ENCODE assay signal across 9 cellular contexts in the genomic region with DNA sequence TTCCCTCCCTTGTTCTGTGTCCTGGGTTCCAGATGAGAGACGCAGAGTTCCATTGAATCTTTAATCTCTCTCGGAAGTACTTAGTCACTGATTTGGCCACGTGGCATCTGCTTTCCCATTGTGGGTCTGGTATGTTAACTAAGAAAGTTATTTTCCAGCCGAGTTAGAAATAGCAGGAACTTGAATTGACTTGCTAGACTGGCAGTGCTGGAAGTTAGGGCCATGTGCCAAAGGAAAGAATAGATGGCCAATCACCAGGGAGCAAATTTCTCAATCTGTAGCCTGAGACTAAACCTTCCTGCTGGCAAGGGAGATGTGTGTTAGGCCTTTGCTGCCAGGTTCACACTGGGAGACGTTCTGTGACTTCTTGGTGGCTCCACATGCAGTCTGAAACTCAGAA. TPM values are rescaled to one million over a fixed set of nuclear protein-coding genes. Genes with fewer than 3 reads are reported as not detected.
DNase-seq lines count a peak whose midpoint lies in the region; ATAC-seq and TF ChIP-seq lines count a peak whose summit lies in the region.
"Had no signal": no experiment of that assay in that cellular context is flagged by ENCODE, and none has a peak within 500 bp of the region (broad histone marks: within the 10 kb centered on the region; RNA-seq: fewer than 3 reads in every experiment).

No MANE protein-coding gene starts in this region.

- no peak overlapping the region for H3K4me3 Mint-ChIP-seq in naive thymus-derived CD8-positive, alpha-beta T cell
- H3K4me3 Mint-ChIP-seq: effector memory CD8-positive, alpha-beta T cell had no signal

- peak overlapping the region; percentile 97 for H3K27ac ChIP-seq in VCaP
- H3K27ac ChIP-seq in esophagus squamous epithelium, result peak overlapping the region; percentile 85 to 91 (median 88)
- no peak overlapping the region for H3K27ac ChIP-seq in mesenchymal stem cell (ENCODE audit: low read length, poor library complexity, severe bottlenecking)

- H3K23ac ChIP-seq in mesenchymal stem cell (ENCODE audit: low read length in 2 of 2), result no peak overlapping the region

- H3K4me1 Mint-ChIP-seq in naive thymus-derived CD8-positive, alpha-beta T cell, result peaks cover 0 to 5% (median 0%) of the 10 kb centered on the region in 4 donors

- H3K36me3 ChIP-seq in esophagus squamous epithelium, result peaks cover 0 to 56% (median 0%) of the 10 kb centered on the region in 3 donors
- peaks cover 18 to 19% of the 10 kb centered on the region in 2 experiments for H3K36me3 ChIP-seq in mesenchymal stem cell (ENCODE audit: control insufficient read depth in 1 of 2, insufficient read depth in 2 of 2, low read depth in 1 of 2, low read length in 2 of 2)

- H3K27ac Mint-ChIP-seq in naive thymus-derived CD8-positive, alpha-beta T cell, result no peak overlapping the region
- H3K27ac Mint-ChIP-seq: effector memory CD8-positive, alpha-beta T cell had no signal

- intact Hi-C loops in esophagus squamous epithelium (cut with DNase I), result no loop called here

- no peak overlapping the region for H3K14ac ChIP-seq in mesenchymal stem cell (ENCODE audit: low read length in 2 of 2)

- H3K36me3 Mint-ChIP-seq in naive thymus-derived CD8-positive, alpha-beta T cell, result peaks cover 13 to 70% (median 27%) of the 10 kb centered on the region in 3 donors

- H4K8ac ChIP-seq in mesenchymal stem cell (ENCODE audit: low read length), result no peak overlapping the region

- no peak overlapping the region for H2BK15ac ChIP-seq in mesenchymal stem cell (ENCODE audit: low read depth, poor library complexity, severe bottlenecking)

- H3K9ac ChIP-seq in mesenchymal stem cell (ENCODE audit: low read length), result peak overlapping the region; percentile 20

- no peaks in the 10 kb centered on the region for H3K9me3 ChIP-seq in esophagus squamous epithelium
- H3K9me3 ChIP-seq in mesenchymal stem cell (ENCODE audit: control insufficient read depth, low read length), result no peaks in the 10 kb centered on the region

- H3K27me3 ChIP-seq in esophagus squamous epithelium, result no peaks in the 10 kb centered on the region
- H3K27me3 ChIP-seq in mesenchymal stem cell (ENCODE audit: control insufficient read depth in 1 of 2, insufficient read depth in 1 of 2, low read length in 2 of 2), result no peaks in the 10 kb centered on the region

- no peak for TF ChIP-seq POLR2A in esophagus squamous epithelium (IDR thresholded peaks at IDR 0.05)

- H3K27me3 Mint-ChIP-seq in naive thymus-derived CD8-positive, alpha-beta T cell, result no peaks in the 10 kb centered on the region
- H3K27me3 Mint-ChIP-seq: effector memory CD8-positive, alpha-beta T cell had no signal

- DNase-seq in esophagus squamous epithelium (lab: John Stamatoyannopoulos, UW) (no peak), mesenchymal stem cell (no peak), ureter (ENCODE audit: low spot score) (peak; percentile 87), DMS53 treated with DMSO at 0.1 percent for 48 hours (lab: John Stamatoyannopoulos, UW; ENCODE audit: unreplicated experiment) (no peak)
- DNase-seq in naive thymus-derived CD8-positive, alpha-beta T cell, result no peak
- DNase-seq: effector memory CD8-positive, alpha-beta T cell; stimulated activated CD8-positive, alpha-beta memory T cell treated with anti-CD3 and anti-CD28 coated beads, Interleukin-4, amount 100 ng/mL, for 48 hours had no signal

- WGBS in esophagus squamous epithelium, 2 donors, result 27 to 34% methylated on average over 5 of the region's 5 CpGs
- WGBS in mesenchymal stem cell, result 93% methylated on average over 5 of the region's 5 CpGs

- no peak for ATAC-seq in HG03342 (IDR thresholded peaks at IDR 0.05; ENCODE audit: unreplicated experiment)
- ATAC-seq in naive thymus-derived CD8-positive, alpha-beta T cell, result no peak
- ATAC-seq: effector memory CD8-positive, alpha-beta T cell had no signal

- H3K4me2 ChIP-seq in mesenchymal stem cell (ENCODE audit: low read length, poor library complexity, severe bottlenecking), result no peak overlapping the region

- H2BK12ac ChIP-seq in mesenchymal stem cell (ENCODE audit: low read length in 2 of 2), result no peak overlapping the region

- no peak overlapping the region for H2BK5ac ChIP-seq in mesenchymal stem cell (ENCODE audit: low read depth, low read length, poor library complexity, severe bottlenecking)

- no peak overlapping the region for H2AFZ ChIP-seq in mesenchymal stem cell (ENCODE audit: low read depth, low read length)

- no peak overlapping the region for H3K18ac ChIP-seq in mesenchymal stem cell (ENCODE audit: low read depth in 1 of 2, low read length in 2 of 2)

- H2AK5ac ChIP-seq in mesenchymal stem cell (ENCODE audit: low read length, severe bottlenecking), result no peak overlapping the region

- H4K91ac ChIP-seq in mesenchymal stem cell (ENCODE audit: low read length), result no peak overlapping the region

- TF ChIP-seq CTCF in VCaP (conservative IDR thresholded peaks at IDR 0.05) (no peak), esophagus squamous epithelium (IDR thresholded peaks at IDR 0.05) (no peak)

- no peak overlapping the region for H3K4ac ChIP-seq in mesenchymal stem cell (ENCODE audit: low read depth in 1 of 2, low read length in 2 of 2)

- H3K9me3 Mint-ChIP-seq in naive thymus-derived CD8-positive, alpha-beta T cell, result no peaks in the 10 kb centered on the region
- H3K9me3 Mint-ChIP-seq: effector memory CD8-positive, alpha-beta T cell had no signal

- POLR2A ChIA-PET in naive thymus-derived CD8-positive, alpha-beta T cell (lab: Charles Lee), result no interaction called here

- no peak overlapping the region for H2BK120ac ChIP-seq in mesenchymal stem cell (ENCODE audit: low read depth, low read length)

- no peaks in the 10 kb centered on the region for H3K79me1 ChIP-seq in mesenchymal stem cell (replicated peaks; ENCODE audit: low read length, poor library complexity, severe bottlenecking)

- H3K4me1 ChIP-seq in esophagus squamous epithelium, result peaks cover 6 to 41% (median 31%) of the 10 kb centered on the region in 3 donors
- H3K4me1 ChIP-seq in mesenchymal stem cell (ENCODE audit: control insufficient read depth, insufficient read depth, low read depth, low read length), result peaks cover 1% of the 10 kb centered on the region

- peak overlapping the region in 2 of 4 donors; percentile 10 to 43 for H3K4me3 ChIP-seq in esophagus squamous epithelium
- no peak overlapping the region for H3K4me3 ChIP-seq in mesenchymal stem cell (ENCODE audit: insufficient read depth in 1 of 2, low read depth in 1 of 2, low read length in 2 of 2)

RNA-seq across cellular contexts. Expression of a gene that starts 24.2 kb away (rescaled TPM):
- total RNA-seq in esophagus squamous epithelium (under 1 TPM in 2 of 4 donors, not detected in 2; 0.49 to 0.76 TPM), ureter (0.68 TPM)
- polyA plus RNA-seq in mesenchymal stem cell (2013, experiment 1 of 2), result 0.04 TPM
- 0.03 TPM for polyA plus RNA-seq in mesenchymal stem cell (2013, experiment 2 of 2)
- total RNA-seq in naive thymus-derived CD8-positive, alpha-beta T cell, result under 1 TPM; 0.47 to 0.65 TPM
- under 1 TPM; 0.12 to 0.49 (median 0.21) TPM for polyA plus RNA-seq in naive thymus-derived CD8-positive, alpha-beta T cell
